In the genomic region with DNA sequence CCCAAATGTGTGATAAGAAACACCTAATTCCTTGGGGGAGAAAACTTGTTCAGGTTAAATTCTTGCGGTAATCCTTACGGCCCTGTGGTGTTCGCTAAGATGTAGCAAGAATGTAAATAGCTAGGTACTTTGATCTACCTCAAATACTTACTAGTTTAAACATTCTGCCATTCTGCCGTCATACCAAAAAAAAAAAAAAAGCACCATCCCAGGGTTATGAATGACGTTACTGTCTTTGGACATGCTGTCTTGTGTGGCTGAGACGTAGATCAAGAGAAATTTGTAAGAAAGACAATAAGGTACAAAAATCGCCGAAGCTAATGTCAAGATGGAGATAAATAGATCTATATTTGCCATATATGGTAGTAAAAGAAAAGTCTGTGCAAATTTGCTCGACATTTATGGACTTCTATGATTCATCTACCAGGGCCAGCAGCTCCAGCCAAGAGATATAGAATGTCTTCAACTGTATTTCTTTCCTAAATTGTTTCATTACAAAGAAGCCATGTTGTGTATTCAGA, we compare ENCODE assay signal across 2 cellular contexts.
TF ChIP-seq lines count a peak whose summit lies in the region.

No MANE protein-coding gene starts in this region.

TF ChIP-seq in A549, 52 proteins besides CTCF, POLR2A, EP300 and RAD21:
- TF ChIP-seq CHD2 (IDR thresholded peaks at IDR 0.05; ENCODE audit: low read length, partially characterized antibody) (no peak), CEBPB (IDR thresholded peaks at IDR 0.05) (peak in 1 of 2 experiments; percentile 25; a peak in 1 of 4 replicates), TP53 (CRISPR knock-in tag; IDR thresholded peaks at IDR 0.05) (no peak), JUN (IDR thresholded peaks at IDR 0.05) (peak in 1 of 2 experiments; percentile 48; a peak in 1 of 5 replicates), RARB (CRISPR knock-in tag; IDR thresholded peaks at IDR 0.05) (no peak), ZSCAN20 (CRISPR knock-in tag; IDR thresholded peaks at IDR 0.05) (no peak)
- TF ChIP-seq, protein P1, sequence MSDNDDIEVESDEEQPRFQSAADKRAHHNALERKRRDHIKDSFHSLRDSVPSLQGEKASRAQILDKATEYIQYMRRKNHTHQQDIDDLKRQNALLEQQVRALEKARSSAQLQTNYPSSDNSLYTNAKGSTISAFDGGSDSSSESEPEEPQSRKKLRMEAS (IDR thresholded peaks at IDR 0.05), result no peak

TF ChIP-seq in endothelial cell of umbilical vein, 7 proteins besides CTCF, POLR2A, EP300 and RAD21 (continued from another document):
- TF ChIP-seq MYC (IDR thresholded peaks at IDR 0.05; ENCODE audit: low read depth, low read length), result no peak
- no peak for TF ChIP-seq POLR2AphosphoS5 (IDR thresholded peaks at IDR 0.05; ENCODE audit: insufficient read depth, low read depth, low read length)
- TF ChIP-seq, protein P1 (IDR thresholded peaks at IDR 0.05; ENCODE audit: insufficient read depth, insufficient read length), result no peak
- TF ChIP-seq GATA2 (IDR thresholded peaks at IDR 0.05; ENCODE audit: insufficient read depth, insufficient read length, low read depth, low read length), result no peak
- no peak for TF ChIP-seq JUN (IDR thresholded peaks at IDR 0.05; ENCODE audit: borderline replicate concordance, insufficient read depth, insufficient read length, low read depth)
- no peak for TF ChIP-seq EZH2 (IDR thresholded peaks at IDR 0.05; ENCODE audit: borderline replicate concordance, low read depth, low read length, severe bottlenecking)
TF ChIP-seq in endothelial cell of umbilical vein: peak in this region for 0.
